ENCODE assay signal across 9 cellular contexts in genomic region chr12:72271401-72271740, GRCh38. TPM values are rescaled to one million over a fixed set of nuclear protein-coding genes. Genes with fewer than 3 reads are reported as not detected.
DNase-seq lines count a peak whose midpoint lies in the region; ATAC-seq, FAIRE-seq and TF ChIP-seq lines count a peak whose summit lies in the region.
"Had no signal": no experiment of that assay in that cellular context is flagged by ENCODE, and none has a peak within 500 bp of the region (broad histone marks: within the 10 kb centered on the region; RNA-seq: fewer than 3 reads in every experiment).

No MANE protein-coding gene starts in this region.

- H3K4me3 ChIP-seq in astrocyte (ENCODE audit: insufficient read depth, low read depth, low read length) (peak overlapping the region; percentile 94), iPS-11a (ENCODE audit: low read depth, low read length) (peak overlapping the region; percentile 77)

- peaks cover 55% of the 10 kb centered on the region for H3K27me3 Mint-ChIP-seq in activated T-cell treated with anti-CD3 and anti-CD28 coated beads, Interleukin-2, amount 50 U/mL, for 72 hours (ENCODE audit: low read depth)
- H3K27me3 Mint-ChIP-seq in astrocyte (ENCODE audit: low read depth, unreplicated experiment), result peaks cover 33% of the 10 kb centered on the region
- H3K27me3 Mint-ChIP-seq in stimulated activated naive B cell treated with anti-CD40 and anti-IgM and Interleukin-4, amounts not matched to agents 10 μg/mL and 1 μg/mL and 100 μg/mL, for 72 hours, result peaks cover 28 to 57% of the 10 kb centered on the region in 2 donors

- H3K4me1 Mint-ChIP-seq in activated T-cell treated with anti-CD3 and anti-CD28 coated beads, Interleukin-2, amount 50 U/mL, for 72 hours (ENCODE audit: low read depth), result peaks cover 6% of the 10 kb centered on the region
- no peaks in the 10 kb centered on the region for H3K4me1 Mint-ChIP-seq in astrocyte (ENCODE audit: low read depth, unreplicated experiment)
- peaks cover 8 to 11% of the 10 kb centered on the region in 2 donors for H3K4me1 Mint-ChIP-seq in stimulated activated naive B cell treated with anti-CD40 and anti-IgM and Interleukin-4, amounts not matched to agents 10 μg/mL and 1 μg/mL and 100 μg/mL, for 72 hours

- no peaks in the 10 kb centered on the region for H3K36me3 Mint-ChIP-seq in activated T-cell treated with anti-CD3 and anti-CD28 coated beads, Interleukin-2, amount 50 U/mL, for 72 hours (ENCODE audit: insufficient read depth in 2 of 2)
- no peaks in the 10 kb centered on the region for H3K36me3 Mint-ChIP-seq in astrocyte (ENCODE audit: low read depth, unreplicated experiment)
- no peaks in the 10 kb centered on the region for H3K36me3 Mint-ChIP-seq in stimulated activated naive B cell treated with anti-CD40 and anti-IgM and Interleukin-4, amounts not matched to agents 10 μg/mL and 1 μg/mL and 100 μg/mL, for 72 hours

- no peak for DNase-seq in activated T-cell treated with anti-CD3 and anti-CD28 coated beads, Interleukin-2, amount 50 U/mL, for 72 hours
- DNase-seq in activated T-cell treated with anti-CD3 and anti-CD28 coated beads, Interleukin-2, amount 50 U/mL, for 48 hours, result no peak
- DNase-seq in astrocyte (ENCODE audit: low read depth) (no peak), amniotic stem cell (lab: John Stamatoyannopoulos, UW) (no peak)
- no peak for DNase-seq in stimulated activated naive B cell treated with anti-CD40 and anti-IgM and Interleukin-4, amounts not matched to agents 10 μg/mL and 1 μg/mL and 100 μg/mL, for 72 hours
- DNase-seq: activated B cell treated with CpG ODN at 0.5 μM for 24 hours had no signal

- peak overlapping the region; percentile 11 to 42 for H3K4me3 Mint-ChIP-seq in activated T-cell treated with anti-CD3 and anti-CD28 coated beads, Interleukin-2, amount 50 U/mL, for 72 hours
- peak overlapping the region; percentile 93 for H3K4me3 Mint-ChIP-seq in astrocyte (ENCODE audit: unreplicated experiment)
- H3K4me3 Mint-ChIP-seq in stimulated activated naive B cell treated with anti-CD40 and anti-IgM and Interleukin-4, amounts not matched to agents 10 μg/mL and 1 μg/mL and 100 μg/mL, for 72 hours, result peak overlapping the region; percentile 39 to 69
- H3K4me3 Mint-ChIP-seq: activated B cell treated with CpG ODN at 0.5 μM for 24 hours had no signal

- no peak overlapping the region for H3K27ac Mint-ChIP-seq in activated T-cell treated with anti-CD3 and anti-CD28 coated beads, Interleukin-2, amount 50 U/mL, for 72 hours
- no peak overlapping the region for H3K27ac Mint-ChIP-seq in astrocyte (ENCODE audit: unreplicated experiment)
- peak overlapping the region; percentile 14 for H3K27ac Mint-ChIP-seq in stimulated activated naive B cell treated with anti-CD40 and anti-IgM and Interleukin-4, amounts not matched to agents 10 μg/mL and 1 μg/mL and 100 μg/mL, for 72 hours
- H3K27ac Mint-ChIP-seq: activated B cell treated with CpG ODN at 0.5 μM for 24 hours had no signal

- no peak for TF ChIP-seq CTCF in astrocyte (IDR thresholded peaks at IDR 0.05; ENCODE audit: insufficient read depth, low read depth, low read length)

- no peaks in the 10 kb centered on the region for H4K20me1 ChIP-seq in astrocyte (ENCODE audit: insufficient read depth, low read length)

- H3K4me1 ChIP-seq in astrocyte (ENCODE audit: insufficient read depth, low read length), result no peaks in the 10 kb centered on the region

- peak overlapping the region; percentile 96 for H3K4me2 ChIP-seq in astrocyte (ENCODE audit: low read length)

- H3K9ac ChIP-seq in astrocyte (ENCODE audit: low read length), result peak overlapping the region; percentile 89

- H3K27ac ChIP-seq in astrocyte (ENCODE audit: low read depth, low read length), result peak overlapping the region; percentile 75

- H3K27me3 ChIP-seq in astrocyte (ENCODE audit: insufficient read depth, low read length), result no peaks in the 10 kb centered on the region

- no peaks in the 10 kb centered on the region for H3K9me3 ChIP-seq in astrocyte (ENCODE audit: insufficient read depth, low read depth, low read length)

- H2AFZ ChIP-seq in astrocyte (ENCODE audit: low read depth, low read length), result peak overlapping the region; percentile 89

- no peak for ATAC-seq in activated T-cell treated with anti-CD3 and anti-CD28 coated beads, Interleukin-2, amount 50 U/mL, for 72 hours (replicated peaks in 1 of 2)
- no peak for ATAC-seq in stimulated activated naive B cell treated with anti-CD40 and anti-IgM and Interleukin-4, amounts not matched to agents 10 μg/mL and 1 μg/mL and 100 μg/mL, for 72 hours (replicated peaks)
- no peak for ATAC-seq in GM19397 (IDR thresholded peaks at IDR 0.05; ENCODE audit: unreplicated experiment)
- ATAC-seq in GM19463 (IDR thresholded peaks at IDR 0.05; ENCODE audit: unreplicated experiment), result no peak

- FAIRE-seq in astrocyte (lab: Jason Lieb, UNC), result no peak

- peaks cover 98% of the 10 kb centered on the region for H3K79me2 ChIP-seq in astrocyte (ENCODE audit: insufficient read depth, low read length)

- no peaks in the 10 kb centered on the region for H3K36me3 ChIP-seq in astrocyte (ENCODE audit: insufficient read depth, low read length)

- H3K9me3 Mint-ChIP-seq in activated T-cell treated with anti-CD3 and anti-CD28 coated beads, Interleukin-2, amount 50 U/mL, for 72 hours, result peaks cover 0 to 3% of the 10 kb centered on the region in 2 donors
- no peaks in the 10 kb centered on the region for H3K9me3 Mint-ChIP-seq in astrocyte (ENCODE audit: unreplicated experiment)
- H3K9me3 Mint-ChIP-seq in stimulated activated naive B cell treated with anti-CD40 and anti-IgM and Interleukin-4, amounts not matched to agents 10 μg/mL and 1 μg/mL and 100 μg/mL, for 72 hours, result no peaks in the 10 kb centered on the region
- H3K9me3 Mint-ChIP-seq: activated B cell treated with CpG ODN at 0.5 μM for 24 hours had no signal

RNA-seq across cellular contexts. Expression of gene TRHDE, which starts 0.8 kb away (rescaled TPM):
- not detected for total RNA-seq in activated T-cell treated with anti-CD3 and anti-CD28 coated beads, Interleukin-2, amount 50 U/mL, for 72 hours
- 0.87 and 1.4 TPM in 2 replicates for total RNA-seq in astrocyte
- total RNA-seq: activated B cell treated with CpG ODN at 0.5 μM for 24 hours had no signal

Comparison
In these comparisons a context has a peak if more than half of its experiments do, and no peak if none do; other contexts are left out.
1. H3K4me3 Mint-ChIP-seq: peak in every context shown above with its lines; median percentile 93 in astrocyte; 54 in stimulated activated naive B cell treated with anti-CD40 and anti-IgM and Interleukin-4, amounts not matched to agents 10 μg/mL and 1 μg/mL and 100 μg/mL, for 72 hours; 26 in activated T-cell treated with anti-CD3 and anti-CD28 coated beads, Interleukin-2, amount 50 U/mL, for 72 hours.